In the genomic region with DNA sequence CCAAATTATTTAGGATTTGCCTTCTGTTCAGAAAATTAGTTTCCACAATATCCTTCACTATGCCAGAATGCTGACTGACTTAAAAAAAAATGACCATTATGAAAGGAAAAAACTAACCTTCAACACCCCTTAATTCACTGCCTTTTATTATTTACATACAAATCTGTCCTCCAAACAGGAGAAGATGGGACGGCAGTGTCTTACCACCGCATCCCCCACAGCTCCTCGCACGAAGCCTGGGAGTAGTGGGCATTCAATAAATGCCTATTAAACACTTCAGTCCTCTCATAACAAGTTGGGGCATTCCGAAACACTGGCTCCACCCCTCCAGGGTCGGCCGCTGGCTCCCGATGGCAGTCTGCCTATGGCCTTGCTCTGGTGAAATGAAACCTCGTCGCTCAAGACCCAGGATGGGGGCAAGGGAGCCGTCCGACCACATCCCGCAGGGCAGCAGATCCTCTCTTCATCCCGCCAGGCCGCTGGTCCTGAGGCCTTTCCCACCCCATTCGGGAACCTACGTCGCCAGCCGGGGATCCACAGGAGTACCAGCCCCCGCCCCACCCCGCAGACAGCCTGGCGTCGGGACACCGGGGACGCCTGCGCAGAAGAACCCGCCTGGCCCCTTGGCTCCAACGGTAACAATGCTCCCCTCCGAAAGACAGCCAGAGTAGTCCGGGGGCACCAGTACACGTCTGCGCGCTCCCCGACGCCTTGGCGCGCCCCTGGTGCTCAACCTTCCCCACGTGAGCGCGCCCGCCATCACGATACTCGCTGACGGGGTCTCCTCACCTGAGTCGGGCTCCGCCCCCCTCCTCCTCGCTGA, we compare ENCODE assay signal across 8 cellular contexts. TPM values are rescaled to one million over a fixed set of nuclear protein-coding genes. Genes with fewer than 3 reads are reported as not detected.
A peak's percentile ranks its signal among the peaks of the same experiment; 100 is the strongest.
DNase-seq lines count a peak whose midpoint lies in the region; ATAC-seq and TF ChIP-seq lines count a peak whose summit lies in the region.

No MANE protein-coding gene starts in this region.

- DNase-seq in GM06990 (ENCODE audit: extremely low read depth, insufficient read length) (no peak), body of pancreas (peak; percentile 77 to 82 (median 78)), NCI-H774 (lab: John Stamatoyannopoulos, UW) (no peak)

- peaks cover 5% of the 10 kb centered on the region for H3K36me3 Mint-ChIP-seq in T-helper 1 cell treated with Interleukin-12 subunit alpha and Interleukin-12 subunit beta and Interleukin-4 antibody, amounts not matched to agents 30 μg/mL and 1 μg/mL, for 36 hours (ENCODE audit: low read depth)

- no peaks in the 10 kb centered on the region for H3K27me3 Mint-ChIP-seq in T-helper 1 cell treated with Interleukin-12 subunit alpha and Interleukin-12 subunit beta and Interleukin-4 antibody, amounts not matched to agents 30 μg/mL and 1 μg/mL, for 36 hours (ENCODE audit: low read depth)

- H3K9me3 ChIP-seq in body of pancreas (no peaks in the 10 kb centered on the region), iPS-15b (ENCODE audit: control insufficient read depth, insufficient read depth, low read length) (no peaks in the 10 kb centered on the region), skeletal muscle tissue (ENCODE audit: control insufficient read depth in 3 of 3, low read length in 3 of 3) (no peaks in the 10 kb centered on the region)

- H3K4me1 ChIP-seq in body of pancreas: peaks cover 33% of the 10 kb centered on the region
- no peaks in the 10 kb centered on the region for H3K4me1 ChIP-seq in iPS-15b (ENCODE audit: control insufficient read depth, insufficient read depth, low read length)
- H3K4me1 ChIP-seq in skeletal muscle tissue (ENCODE audit: control insufficient read depth in 3 of 3, insufficient read depth in 3 of 3, low read length in 3 of 3): peaks cover 13 to 37% (median 24%) of the 10 kb centered on the region in 3 donors

- TF ChIP-seq POLR2A in body of pancreas (IDR thresholded peaks at IDR 0.05): peak; percentile 32 to 78 (median 72)

- peak overlapping the region; percentile 98 for H3K4me3 ChIP-seq in GM06990 (replicated peaks; ENCODE audit: low read depth, low read length)
- peak overlapping the region; percentile 73 to 96 for H3K4me3 ChIP-seq in body of pancreas
- peak overlapping the region; percentile 97 for H3K4me3 ChIP-seq in iPS-15b (ENCODE audit: low read depth, low read length)
- peak overlapping the region; percentile 76 to 98 (median 98) for H3K4me3 ChIP-seq in skeletal muscle tissue (ENCODE audit: low read length in 3 of 3)

- H3K27me3 ChIP-seq in GM06990 (replicated peaks; ENCODE audit: control insufficient read depth, insufficient read depth, low read length) (no peaks in the 10 kb centered on the region), body of pancreas (no peaks in the 10 kb centered on the region), iPS-15b (ENCODE audit: control insufficient read depth, insufficient read depth, low read length) (no peaks in the 10 kb centered on the region), skeletal muscle tissue (ENCODE audit: control insufficient read depth in 3 of 3, insufficient read depth in 3 of 3, low read length in 3 of 3) (no peaks in the 10 kb centered on the region)

- H3K9ac ChIP-seq in iPS-15b (ENCODE audit: low read depth, low read length): peak overlapping the region; percentile 93
- H3K9ac ChIP-seq in skeletal muscle tissue (ENCODE audit: low read depth in 1 of 3, low read length in 3 of 3): peak overlapping the region; percentile 97 to 98 (median 98)

- peak overlapping the region; percentile 96 to 99 (median 98) for H3K27ac ChIP-seq in body of pancreas
- peak overlapping the region; percentile 99 for H3K27ac ChIP-seq in skeletal muscle tissue (ENCODE audit: low read depth, low read length)

- peak overlapping the region; percentile 98 for H3K27ac Mint-ChIP-seq in T-helper 1 cell treated with Interleukin-12 subunit alpha and Interleukin-12 subunit beta and Interleukin-4 antibody, amounts not matched to agents 30 μg/mL and 1 μg/mL, for 36 hours

- no peak for TF ChIP-seq RAD21 in Ishikawa (IDR thresholded peaks at IDR 0.05; ENCODE audit: low read depth)

- H3K4me3 Mint-ChIP-seq in T-helper 1 cell treated with Interleukin-12 subunit alpha and Interleukin-12 subunit beta and Interleukin-4 antibody, amounts not matched to agents 30 μg/mL and 1 μg/mL, for 36 hours: peak overlapping the region; percentile 96

- peak; percentile 25 for ATAC-seq in GM21619 (IDR thresholded peaks at IDR 0.05; ENCODE audit: unreplicated experiment)
- peak; percentile 27 for ATAC-seq in body of pancreas

- 0 out of 2 replicates have a peak, but pooled peaks have one; percentile 31 for TF ChIP-seq EP300 in Ishikawa (IDR thresholded peaks at IDR 0.05; ENCODE audit: borderline replicate concordance)

- H3K9me3 Mint-ChIP-seq in T-helper 1 cell treated with Interleukin-12 subunit alpha and Interleukin-12 subunit beta and Interleukin-4 antibody, amounts not matched to agents 30 μg/mL and 1 μg/mL, for 36 hours: no peaks in the 10 kb centered on the region

- WGBS in body of pancreas, 2 donors: 0% methylated on average over 13 to 45 of the region's 47 CpGs

- no peaks in the 10 kb centered on the region; the same call in 1 of the 2 replicates for H3K36me3 ChIP-seq in GM06990 (ENCODE audit: control insufficient read depth, insufficient read depth, low read length)
- no peaks in the 10 kb centered on the region for H3K36me3 ChIP-seq in body of pancreas (replicated peaks in 1 of 2; ENCODE audit: insufficient read depth in 1 of 2, low read depth in 2 of 2)
- H3K36me3 ChIP-seq in iPS-15b (ENCODE audit: control insufficient read depth, insufficient read depth, low read length): no peaks in the 10 kb centered on the region
- H3K36me3 ChIP-seq in skeletal muscle tissue (ENCODE audit: control insufficient read depth in 3 of 3, insufficient read depth in 3 of 3, low read length in 3 of 3): peaks cover 0 to 2% (median 0%) of the 10 kb centered on the region in 3 donors

- no peak for TF ChIP-seq CTCF in GM06990 (IDR thresholded peaks at IDR 0.05; ENCODE audit: insufficient read depth, low read length, poor library complexity, severe bottlenecking)
- peak in 1 of 7 experiments; percentile 8 for TF ChIP-seq CTCF in body of pancreas (IDR thresholded peaks at IDR 0.05)

- intact Hi-C loops in body of pancreas (cut with DNase I): no loop called here

- H3K4me1 Mint-ChIP-seq in T-helper 1 cell treated with Interleukin-12 subunit alpha and Interleukin-12 subunit beta and Interleukin-4 antibody, amounts not matched to agents 30 μg/mL and 1 μg/mL, for 36 hours (ENCODE audit: low read depth): peaks cover 22% of the 10 kb centered on the region

TF ChIP-seq in Ishikawa, 13 proteins besides CTCF, POLR2A, EP300 and RAD21:
- TF ChIP-seq FOXM1 (IDR thresholded peaks at IDR 0.05; ENCODE audit: borderline replicate concordance, low read depth): no peak
- TF ChIP-seq NFIC (IDR thresholded peaks at IDR 0.05): no peak
- TF ChIP-seq TEAD4 (IDR thresholded peaks at IDR 0.05): no peak
- TF ChIP-seq TAF1 (IDR thresholded peaks at IDR 0.05; ENCODE audit: low read depth): peak; percentile 55
- 0 out of 2 replicates have a peak, but pooled peaks have one; percentile 31 for TF ChIP-seq CREB1 (IDR thresholded peaks at IDR 0.05; ENCODE audit: low read depth)
- TF ChIP-seq, protein P1, sequence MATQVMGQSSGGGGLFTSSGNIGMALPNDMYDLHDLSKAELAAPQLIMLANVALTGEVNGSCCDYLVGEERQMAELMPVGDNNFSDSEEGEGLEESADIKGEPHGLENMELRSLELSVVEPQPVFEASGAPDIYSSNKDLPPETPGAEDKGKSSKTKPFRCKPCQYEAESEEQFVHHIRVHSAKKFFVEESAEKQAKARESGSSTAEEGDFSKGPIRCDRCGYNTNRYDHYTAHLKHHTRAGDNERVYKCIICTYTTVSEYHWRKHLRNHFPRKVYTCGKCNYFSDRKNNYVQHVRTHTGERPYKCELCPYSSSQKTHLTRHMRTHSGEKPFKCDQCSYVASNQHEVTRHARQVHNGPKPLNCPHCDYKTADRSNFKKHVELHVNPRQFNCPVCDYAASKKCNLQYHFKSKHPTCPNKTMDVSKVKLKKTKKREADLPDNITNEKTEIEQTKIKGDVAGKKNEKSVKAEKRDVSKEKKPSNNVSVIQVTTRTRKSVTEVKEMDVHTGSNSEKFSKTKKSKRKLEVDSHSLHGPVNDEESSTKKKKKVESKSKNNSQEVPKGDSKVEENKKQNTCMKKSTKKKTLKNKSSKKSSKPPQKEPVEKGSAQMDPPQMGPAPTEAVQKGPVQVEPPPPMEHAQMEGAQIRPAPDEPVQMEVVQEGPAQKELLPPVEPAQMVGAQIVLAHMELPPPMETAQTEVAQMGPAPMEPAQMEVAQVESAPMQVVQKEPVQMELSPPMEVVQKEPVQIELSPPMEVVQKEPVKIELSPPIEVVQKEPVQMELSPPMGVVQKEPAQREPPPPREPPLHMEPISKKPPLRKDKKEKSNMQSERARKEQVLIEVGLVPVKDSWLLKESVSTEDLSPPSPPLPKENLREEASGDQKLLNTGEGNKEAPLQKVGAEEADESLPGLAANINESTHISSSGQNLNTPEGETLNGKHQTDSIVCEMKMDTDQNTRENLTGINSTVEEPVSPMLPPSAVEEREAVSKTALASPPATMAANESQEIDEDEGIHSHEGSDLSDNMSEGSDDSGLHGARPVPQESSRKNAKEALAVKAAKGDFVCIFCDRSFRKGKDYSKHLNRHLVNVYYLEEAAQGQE (IDR thresholded peaks at IDR 0.05; ENCODE audit: low read depth): no peak
- no peak; the same call in 1 of the 2 replicates for TF ChIP-seq TCF12 (IDR thresholded peaks at IDR 0.05; ENCODE audit: low read depth)
- no peak for TF ChIP-seq ZBTB7A (IDR thresholded peaks at IDR 0.05; ENCODE audit: low read depth)
- TF ChIP-seq, protein P2, sequence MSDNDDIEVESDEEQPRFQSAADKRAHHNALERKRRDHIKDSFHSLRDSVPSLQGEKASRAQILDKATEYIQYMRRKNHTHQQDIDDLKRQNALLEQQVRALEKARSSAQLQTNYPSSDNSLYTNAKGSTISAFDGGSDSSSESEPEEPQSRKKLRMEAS (IDR thresholded peaks at IDR 0.05): peak; percentile 90
- peak; percentile 72; the same call in 1 of the 2 replicates for TF ChIP-seq YY1 (IDR thresholded peaks at IDR 0.05; ENCODE audit: low read depth)
- no peak for TF ChIP-seq CEBPB (IDR thresholded peaks at IDR 0.05)
- no peak for TF ChIP-seq EGR1 (IDR thresholded peaks at IDR 0.05)
- TF ChIP-seq, protein P3, sequence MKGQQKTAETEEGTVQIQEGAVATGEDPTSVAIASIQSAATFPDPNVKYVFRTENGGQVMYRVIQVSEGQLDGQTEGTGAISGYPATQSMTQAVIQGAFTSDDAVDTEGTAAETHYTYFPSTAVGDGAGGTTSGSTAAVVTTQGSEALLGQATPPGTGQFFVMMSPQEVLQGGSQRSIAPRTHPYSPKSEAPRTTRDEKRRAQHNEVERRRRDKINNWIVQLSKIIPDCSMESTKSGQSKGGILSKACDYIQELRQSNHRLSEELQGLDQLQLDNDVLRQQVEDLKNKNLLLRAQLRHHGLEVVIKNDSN (IDR thresholded peaks at IDR 0.05): peak; percentile 75

RNA-seq across cellular contexts. Expression of a gene that starts 0.6 kb away (rescaled TPM):
- 1 to 10 TPM; 8.8 to 9.9 TPM for total RNA-seq in body of pancreas
- total RNA-seq in skeletal muscle tissue: 15.1 TPM

RNA-seq across cellular contexts. Expression of a gene that starts 21.1 kb away (rescaled TPM):
- total RNA-seq in body of pancreas (10 to 100 TPM in 1 of 2 donors, 1 to 10 TPM in 1; 9.6 to 15.0 TPM), skeletal muscle tissue (38.1 TPM)

RNA-seq across cellular contexts. Expression of a gene that starts 42.1 kb away (rescaled TPM):
- total RNA-seq in body of pancreas (10 to 100 TPM; 61.0 to 95.3 TPM), skeletal muscle tissue (99.2 TPM)

Comparison
In these comparisons a context has a peak if more than half of its experiments do, and no peak if none do; other contexts are left out.
1. DNase-seq: peak in body of pancreas (4 of 4); none in GM06990 (single experiment) and NCI-H774 (single experiment).
2. Peak in every context shown above with its lines, with median percentiles within 50 percentile points of each other: H3K4me3 ChIP-seq.